ENCODE assay signal across 20 cellular contexts in the genomic region with DNA sequence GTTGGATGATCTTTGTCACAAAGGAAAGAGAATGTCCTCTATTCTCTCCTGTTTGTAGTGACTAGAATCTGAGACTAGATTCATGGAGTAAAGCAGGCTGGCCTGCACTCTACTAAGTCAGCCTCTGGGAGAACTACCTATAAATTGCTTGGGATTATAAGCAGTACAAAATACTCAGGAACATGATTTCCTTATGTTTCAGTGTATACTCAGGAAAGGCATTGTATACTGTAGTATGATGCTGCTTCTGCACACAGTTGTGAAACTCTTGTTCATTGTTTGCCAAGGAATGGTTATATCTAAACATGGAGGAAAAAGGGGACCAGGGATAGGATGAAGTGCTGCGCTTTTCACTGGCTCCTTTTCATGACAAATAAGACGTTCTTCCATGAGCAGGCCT. TPM values are rescaled to one million over a fixed set of nuclear protein-coding genes. Genes with fewer than 3 reads are reported as not detected.
DNase-seq lines count a peak whose midpoint lies in the region; ATAC-seq and TF ChIP-seq lines count a peak whose summit lies in the region.
"Had no signal": no experiment of that assay in that cellular context is flagged by ENCODE, and none has a peak within 500 bp of the region (broad histone marks: within the 10 kb centered on the region; RNA-seq: fewer than 3 reads in every experiment).

No MANE protein-coding gene starts in this region.

- no peaks in the 10 kb centered on the region for H3K27me3 ChIP-seq in PC-3 (ENCODE audit: low read length)
- H3K27me3 ChIP-seq: BE2C had no signal

- H3K36me3 Mint-ChIP-seq in activated T-helper 17 cell treated with anti-CD3 and anti-CD28 coated beads, Interleukin-2, amount 50 U/mL, for 72 hours (ENCODE audit: low read depth), result peaks cover 73% of the 10 kb centered on the region
- peaks cover 0 to 11% of the 10 kb centered on the region in 2 donors for H3K36me3 Mint-ChIP-seq in activated T-cell treated with anti-CD3 and anti-CD28 coated beads, Interleukin-2, amount 50 U/mL, for 72 hours (ENCODE audit: insufficient read depth in 2 of 2)
- peaks cover 53% of the 10 kb centered on the region for H3K36me3 Mint-ChIP-seq in stimulated activated effector memory CD8-positive, alpha-beta T cell treated with anti-CD3 and anti-CD28 coated beads, Interleukin-12 subunit alpha, Interleukin-12 subunit beta, amount 100 ng/mL, for 72 hours

- BruUV-seq in PC-3 (replicated peaks; lab: Mats Ljungman, UMichigan), result no TSS peak

- intact Hi-C loops in PC-3 (cut with micrococcal nuclease), result no loop called here

- H3K4me1 Mint-ChIP-seq in activated T-helper 17 cell treated with anti-CD3 and anti-CD28 coated beads, Interleukin-2, amount 50 U/mL, for 72 hours, result peaks cover 36% of the 10 kb centered on the region
- peaks cover 23% of the 10 kb centered on the region for H3K4me1 Mint-ChIP-seq in activated T-cell treated with anti-CD3 and anti-CD28 coated beads, Interleukin-2, amount 50 U/mL, for 72 hours (ENCODE audit: low read depth)
- H3K4me1 Mint-ChIP-seq in stimulated activated effector memory CD8-positive, alpha-beta T cell treated with anti-CD3 and anti-CD28 coated beads, Interleukin-12 subunit alpha, Interleukin-12 subunit beta, amount 100 ng/mL, for 72 hours, result peaks cover 66% of the 10 kb centered on the region

- no peaks in the 10 kb centered on the region for H3K27me3 Mint-ChIP-seq in activated T-helper 17 cell treated with anti-CD3 and anti-CD28 coated beads, Interleukin-2, amount 50 U/mL, for 72 hours
- no peaks in the 10 kb centered on the region for H3K27me3 Mint-ChIP-seq in activated T-cell treated with anti-CD3 and anti-CD28 coated beads, Interleukin-2, amount 50 U/mL, for 72 hours (ENCODE audit: low read depth)
- H3K27me3 Mint-ChIP-seq: CD4-positive, CD25-positive, alpha-beta regulatory T cell; CD8-positive, alpha-beta memory T cell had no signal

- no peaks in the 10 kb centered on the region for H3F3A ChIP-seq in PC-3 (ENCODE audit: low read length, unreplicated experiment)

- peaks cover 86% of the 10 kb centered on the region for H3K79me2 ChIP-seq in PC-3 (ENCODE audit: low read length)

- no peak for TF ChIP-seq CTCF in PC-3 (conservative IDR thresholded peaks at IDR 0.05; ENCODE audit: low read depth, low read length)
- TF ChIP-seq CTCF in fibroblast of pulmonary artery (IDR thresholded peaks at IDR 0.05; ENCODE audit: low read length, missing control alignments), result no peak

- H3K27ac Mint-ChIP-seq in activated T-helper 17 cell treated with anti-CD3 and anti-CD28 coated beads, Interleukin-2, amount 50 U/mL, for 72 hours, result no peak overlapping the region
- H3K27ac Mint-ChIP-seq in activated T-cell treated with anti-CD3 and anti-CD28 coated beads, Interleukin-2, amount 50 U/mL, for 72 hours, result no peak overlapping the region
- H3K27ac Mint-ChIP-seq in stimulated activated effector memory CD8-positive, alpha-beta T cell treated with anti-CD3 and anti-CD28 coated beads, Interleukin-12 subunit alpha, Interleukin-12 subunit beta, amount 100 ng/mL, for 72 hours, result no peak overlapping the region

- peaks cover 43% of the 10 kb centered on the region for H4K20me1 ChIP-seq in PC-3 (ENCODE audit: low read length)

- CTCF ChIA-PET in PC-3 (lab: Charles Lee), result no interaction called here

- no peak overlapping the region for H3K4me2 ChIP-seq in PC-3 (ENCODE audit: low read length)

- no peaks in the 10 kb centered on the region for H3K9me3 ChIP-seq in PC-3 (ENCODE audit: low read length)
- H3K9me3 ChIP-seq: BE2C, HAP-1 had no signal

- H3K4me3 ChIP-seq in PC-3 (ENCODE audit: low read length) (no peak overlapping the region), fibroblast of pulmonary artery (replicated peaks; ENCODE audit: low read depth, low read length) (no peak overlapping the region)
- H3K4me3 ChIP-seq: GM12878, HAP-1 had no signal

- POLR2A ChIA-PET in PC-3 (lab: Charles Lee; ENCODE audit: unreplicated experiment), result no interaction called here

- no peak overlapping the region for H3K4me3 Mint-ChIP-seq in activated T-helper 17 cell treated with anti-CD3 and anti-CD28 coated beads, Interleukin-2, amount 50 U/mL, for 72 hours
- no peak overlapping the region for H3K4me3 Mint-ChIP-seq in activated T-cell treated with anti-CD3 and anti-CD28 coated beads, Interleukin-2, amount 50 U/mL, for 72 hours
- H3K4me3 Mint-ChIP-seq in stimulated activated effector memory CD8-positive, alpha-beta T cell treated with anti-CD3 and anti-CD28 coated beads, Interleukin-12 subunit alpha, Interleukin-12 subunit beta, amount 100 ng/mL, for 72 hours, result no peak overlapping the region
- H3K4me3 Mint-ChIP-seq: CD4-positive, CD25-positive, alpha-beta regulatory T cell; CD8-positive, alpha-beta memory T cell had no signal

- no peaks in the 10 kb centered on the region for H3K9me3 Mint-ChIP-seq in activated T-helper 17 cell treated with anti-CD3 and anti-CD28 coated beads, Interleukin-2, amount 50 U/mL, for 72 hours
- no peaks in the 10 kb centered on the region for H3K9me3 Mint-ChIP-seq in activated T-cell treated with anti-CD3 and anti-CD28 coated beads, Interleukin-2, amount 50 U/mL, for 72 hours
- no peaks in the 10 kb centered on the region for H3K9me3 Mint-ChIP-seq in stimulated activated effector memory CD8-positive, alpha-beta T cell treated with anti-CD3 and anti-CD28 coated beads, Interleukin-12 subunit alpha, Interleukin-12 subunit beta, amount 100 ng/mL, for 72 hours
- H3K9me3 Mint-ChIP-seq: CD4-positive, CD25-positive, alpha-beta regulatory T cell; CD8-positive, alpha-beta memory T cell had no signal

- H3K27ac ChIP-seq in PC-3 (ENCODE audit: low read length), result no peak overlapping the region

- H3K9ac ChIP-seq in PC-3 (ENCODE audit: low read length), result no peak overlapping the region

- peak; percentile 7 for DNase-seq in PC-3
- DNase-seq in fibroblast of pulmonary artery (ENCODE audit: low read depth), result peak; percentile 11
- no peak for DNase-seq in hypothalamus (lab: John Stamatoyannopoulos, UW)
- no peak for DNase-seq in activated T-cell treated with anti-CD3 and anti-CD28 coated beads, Interleukin-2, amount 50 U/mL, for 72 hours
- no peak for DNase-seq in stimulated activated effector memory CD8-positive, alpha-beta T cell treated with anti-CD3 and anti-CD28 coated beads, Interleukin-12 subunit alpha, Interleukin-12 subunit beta, amount 100 ng/mL, for 72 hours (ENCODE audit: low spot score in 2 of 2)
- DNase-seq: ACHN; BE2C; C1 segment of cervical spinal cord; CD4-positive, CD25-positive, alpha-beta regulatory T cell; CD8-positive, alpha-beta memory T cell; COR-L47; DMS 273 treated with DMSO at 0.1 percent for 48 hours; DMS53; DND-41; EL had no signal

- no peak overlapping the region for H2AFZ ChIP-seq in PC-3 (ENCODE audit: low read length)

- peaks cover 33% of the 10 kb centered on the region for H3K36me3 ChIP-seq in PC-3 (ENCODE audit: low read depth, low read length)
- H3K36me3 ChIP-seq: BE2C had no signal

- peak; percentile 61 for ATAC-seq in PC-3
- peak; percentile 50 for ATAC-seq in activated T-helper 17 cell treated with anti-CD3 and anti-CD28 coated beads, Interleukin-2, amount 50 U/mL, for 72 hours (replicated peaks)
- no peak for ATAC-seq in HG03139 (IDR thresholded peaks at IDR 0.05; ENCODE audit: unreplicated experiment)
- ATAC-seq in activated T-cell treated with anti-CD3 and anti-CD28 coated beads, Interleukin-2, amount 50 U/mL, for 72 hours (replicated peaks in 1 of 2), result no peak
- ATAC-seq in stimulated activated effector memory CD8-positive, alpha-beta T cell treated with anti-CD3 and anti-CD28 coated beads, Interleukin-12 subunit alpha, Interleukin-12 subunit beta, amount 100 ng/mL, for 72 hours, result no peak
- ATAC-seq: GM12878 had no signal

- no peaks in the 10 kb centered on the region for H3K9me2 ChIP-seq in PC-3 (replicated peaks; ENCODE audit: low read length)

- no peaks in the 10 kb centered on the region for H3K4me1 ChIP-seq in PC-3 (ENCODE audit: insufficient read depth, low read length)
- H3K4me1 ChIP-seq: BE2C, HAP-1 had no signal

RNA-seq across cellular contexts. Expression of a gene that starts 49.2 kb away (rescaled TPM):
- total RNA-seq in PC-3 (2014; rRNA removed), result 42.2 and 47.7 TPM in 2 replicates
- 10 to 100 TPM; 77.8 to 78.4 TPM for total RNA-seq in activated T-helper 17 cell treated with anti-CD3 and anti-CD28 coated beads, Interleukin-2, amount 50 U/mL, for 72 hours
- total RNA-seq in activated T-cell treated with anti-CD3 and anti-CD28 coated beads, Interleukin-2, amount 50 U/mL, for 72 hours, result 10 to 100 TPM; 46.3 to 51.8 TPM

RNA-seq across cellular contexts. Expression of a gene that starts 51.1 kb away (rescaled TPM):
- 0.73 TPM in 1 of 2 replicates, not detected in the other for total RNA-seq in PC-3 (2014; rRNA removed)
- 1 to 10 TPM in 1 of 2 donors, under 1 TPM in 1; 0.99 to 1.5 TPM for total RNA-seq in activated T-helper 17 cell treated with anti-CD3 and anti-CD28 coated beads, Interleukin-2, amount 50 U/mL, for 72 hours
- 1 to 10 TPM; 1.0 to 1.2 TPM for total RNA-seq in activated T-cell treated with anti-CD3 and anti-CD28 coated beads, Interleukin-2, amount 50 U/mL, for 72 hours
- total RNA-seq: G401 had no signal

Comparison
In these comparisons a context has a peak if more than half of its experiments do, and no peak if none do; other contexts are left out.
1. ATAC-seq: peak in PC-3 (single experiment) and activated T-helper 17 cell treated with anti-CD3 and anti-CD28 coated beads, Interleukin-2, amount 50 U/mL, for 72 hours (single experiment); none in HG03139 (single experiment), activated T-cell treated with anti-CD3 and anti-CD28 coated beads, Interleukin-2, amount 50 U/mL, for 72 hours (0 of 2) and stimulated activated effector memory CD8-positive, alpha-beta T cell treated with anti-CD3 and anti-CD28 coated beads, Interleukin-12 subunit alpha, Interleukin-12 subunit beta, amount 100 ng/mL, for 72 hours (single experiment).
2. DNase-seq: peak in PC-3 (single experiment) and fibroblast of pulmonary artery (single experiment); none in hypothalamus (0 of 51), activated T-cell treated with anti-CD3 and anti-CD28 coated beads, Interleukin-2, amount 50 U/mL, for 72 hours (0 of 2) and stimulated activated effector memory CD8-positive, alpha-beta T cell treated with anti-CD3 and anti-CD28 coated beads, Interleukin-12 subunit alpha, Interleukin-12 subunit beta, amount 100 ng/mL, for 72 hours (0 of 2).